ENCODE assay signal across 30 cellular contexts in genomic region chr9:92990461-92990860, GRCh38. TPM values are rescaled to one million over a fixed set of nuclear protein-coding genes. Genes with fewer than 3 reads are reported as not detected.
DNase-seq lines count a peak whose midpoint lies in the region; ATAC-seq, FAIRE-seq and TF ChIP-seq lines count a peak whose summit lies in the region.
"Had no signal": no experiment of that assay in that cellular context is flagged by ENCODE, and none has a peak within 500 bp of the region (broad histone marks: within the 10 kb centered on the region; RNA-seq: fewer than 3 reads in every experiment).

No MANE protein-coding gene starts in this region.

- H3K79me2 ChIP-seq in HepG2 (ENCODE audit: insufficient read depth, low read length) (no peaks in the 10 kb centered on the region), PC-9 (ENCODE audit: low read depth) (peaks cover 62% of the 10 kb centered on the region)

- ATAC-seq in HepG2 (no peak), right lobe of liver (no peak), HG03175 (IDR thresholded peaks at IDR 0.05; ENCODE audit: unreplicated experiment) (no peak), body of pancreas (no peak)
- ATAC-seq: heart left ventricle, left lobe of liver had no signal

- no peak for TF ChIP-seq POLR2A in HepG2 (IDR thresholded peaks at IDR 0.05; ENCODE audit: insufficient read depth in 1 of 2, low read depth in 2 of 2, low read length in 2 of 2)
- TF ChIP-seq POLR2A in right lobe of liver (IDR thresholded peaks at IDR 0.05), result no peak
- no peak for TF ChIP-seq POLR2A in body of pancreas (IDR thresholded peaks at IDR 0.05)

- in situ Hi-C loops in HepG2 (cut with HindIII; ENCODE audit: extremely low pct_ligation_motif_present, low pct_unique_long_range_greater_than_20kb), result no loop called here

- H3K9me2 ChIP-seq in PC-9 (ENCODE audit: insufficient read depth), result no peaks in the 10 kb centered on the region

- POLR2A ChIA-PET in HepG2 (lab: Yijun Ruan, JAX) (no interaction called here), PC-9 (lab: Charles Lee; ENCODE audit: unreplicated experiment) (interaction anchor here (0.6 kb wide), 1 partner anchor 17 kb away, joined by 4 read pairs; no protein-coding TSS in a partner anchor)

- CTCF ChIA-PET in HepG2 (lab: Yijun Ruan, JAX; ENCODE audit: low intra/inter-chr PET ratio, low total read pairs), result no interaction called here
- CTCF ChIA-PET in PC-9 (lab: Charles Lee), result interaction anchor here (2.1 kb wide), 1 partner anchor 13 kb away, joined by 12 read pairs; no protein-coding TSS in a partner anchor

- TF ChIP-seq CTCF in HepG2 (CRISPR knock-in tag; IDR thresholded peaks at IDR 0.05), result no peak
- TF ChIP-seq CTCF in right lobe of liver (IDR thresholded peaks at IDR 0.05), result no peak
- TF ChIP-seq CTCF in PC-9 (conservative IDR thresholded peaks at IDR 0.05), result no peak
- TF ChIP-seq CTCF in body of pancreas (IDR thresholded peaks at IDR 0.05), result no peak

- H3K27me3 ChIP-seq in HepG2 (ENCODE audit: control insufficient read depth in 1 of 2, insufficient read depth in 2 of 2, low read length in 2 of 2) (no peaks in the 10 kb centered on the region), right lobe of liver (no peaks in the 10 kb centered on the region), PC-9 (ENCODE audit: insufficient read depth, low read depth) (no peaks in the 10 kb centered on the region), iPS-18a (ENCODE audit: control insufficient read depth, insufficient read depth, low read length) (no peaks in the 10 kb centered on the region), body of pancreas (no peaks in the 10 kb centered on the region)
- H3K27me3 ChIP-seq: heart left ventricle, sigmoid colon, suprapubic skin, uterus had no signal

- H2AFZ ChIP-seq in HepG2 (ENCODE audit: low read length) (no peak overlapping the region), PC-9 (no peak overlapping the region)

- H3K9ac ChIP-seq in HepG2 (ENCODE audit: insufficient read depth, low read depth, low read length) (no peak overlapping the region), iPS-18a (ENCODE audit: low read length) (peak overlapping the region; percentile 11)

- FAIRE-seq in HepG2 (lab: Jason Lieb, UNC), result no peak

- H3F3A ChIP-seq in PC-9 (ENCODE audit: insufficient read depth, low read depth), result peaks cover 39% of the 10 kb centered on the region

- 93% methylated on average over 3 of the region's 3 CpGs for WGBS in HepG2 (ENCODE audit: low lambda C conversion rate)
- WGBS in right lobe of liver (ENCODE audit: insufficient coverage, low coverage, low lambda C conversion rate, missing lambda C conversion rate), result 80% methylated on average over 3 of the region's 3 CpGs
- WGBS in body of pancreas, 2 donors, result 80 to 85% methylated on average over 3 of the region's 3 CpGs

- BruUV-seq in HepG2 (replicated peaks; lab: Mats Ljungman, UMichigan) (no TSS peak), PC-9 (replicated peaks; lab: Mats Ljungman, UMichigan) (no TSS peak)

- TF ChIP-seq RAD21 in HepG2 (CRISPR knock-in tag; IDR thresholded peaks at IDR 0.05), result no peak

- no peak overlapping the region for H3K27ac ChIP-seq in HepG2 (ENCODE audit: extremely low read length, insufficient read depth, low read length)
- no peak overlapping the region for H3K27ac ChIP-seq in right lobe of liver
- H3K27ac ChIP-seq in PC-9, result peak overlapping the region; percentile 92
- peak overlapping the region; percentile 57 for H3K27ac ChIP-seq in iPS-18a (ENCODE audit: low read length)
- no peak overlapping the region for H3K27ac ChIP-seq in body of pancreas
- H3K27ac ChIP-seq: epithelial cell of prostate, heart left ventricle, sigmoid colon, suprapubic skin, uterus had no signal

- H4K20me1 ChIP-seq in HepG2 (ENCODE audit: insufficient read depth, low read length) (no peaks in the 10 kb centered on the region), PC-9 (ENCODE audit: insufficient read depth) (no peaks in the 10 kb centered on the region)

- H3K4me2 ChIP-seq in HepG2 (ENCODE audit: low read depth, low read length) (no peak overlapping the region), PC-9 (peak overlapping the region; percentile 65)

- peaks cover 28% of the 10 kb centered on the region for H3K4me1 ChIP-seq in HepG2 (ENCODE audit: insufficient read depth, low read length)
- H3K4me1 ChIP-seq in right lobe of liver, result no peaks in the 10 kb centered on the region
- H3K4me1 ChIP-seq in PC-9 (replicated peaks; ENCODE audit: insufficient read depth), result peaks cover 41% of the 10 kb centered on the region
- peaks cover 36% of the 10 kb centered on the region for H3K4me1 ChIP-seq in iPS-18a (ENCODE audit: control insufficient read depth, low read depth, low read length)
- H3K4me1 ChIP-seq in body of pancreas, result no peaks in the 10 kb centered on the region
- H3K4me1 ChIP-seq: sigmoid colon, uterus had no signal

- DNase-seq in HepG2 (ENCODE audit: low spot score) (no peak), right lobe of liver (no peak), PC-9 (no peak), body of pancreas (no peak), islet precursor cell (no peak), NCI-H345 treated with DMSO at 0.1 percent for 48 hours (lab: John Stamatoyannopoulos, UW; ENCODE audit: unreplicated experiment) (no peak)
- DNase-seq: activated CD4-positive, alpha-beta T cell treated with anti-CD3 and anti-CD28 coated beads for 1 hour; activated effector memory CD4-positive, alpha-beta T cell treated with anti-CD3 and anti-CD28 coated beads, Interleukin-2, amount 50 U/mL, for 16 hours; anterior cingulate cortex; DMS153; heart left ventricle; NCI-H1092; NCI-H2029; NCI-H226; NCI-H774; OCI-M1; posterior cingulate gyrus; Right ventricle myocardium superior; sigmoid colon; SW 1271; uterus had no signal

- intact Hi-C loops in HepG2 (cut with micrococcal nuclease; ENCODE audit: unreplicated experiment), result no loop called here
- intact Hi-C loops in right lobe of liver (cut with DNase I), result no loop called here
- intact Hi-C loops in PC-9 (cut with micrococcal nuclease; ENCODE audit: unreplicated experiment), result no loop called here
- intact Hi-C loops in body of pancreas (cut with DNase I), result no loop called here

- H3K4me3 ChIP-seq in HepG2 (replicated peaks in 1 of 3; ENCODE audit: insufficient read depth in 1 of 3, low read depth in 2 of 3, low read length in 3 of 3) (no peak overlapping the region), right lobe of liver (no peak overlapping the region), PC-9 (no peak overlapping the region), iPS-18a (ENCODE audit: low read length) (no peak overlapping the region), body of pancreas (no peak overlapping the region)
- H3K4me3 ChIP-seq: HAP-1, heart left ventricle, sigmoid colon, suprapubic skin, uterus had no signal

- TF ChIP-seq EP300 in HepG2 (IDR thresholded peaks at IDR 0.05; ENCODE audit: low read depth in 2 of 2, low read length in 2 of 2), result no peak
- TF ChIP-seq EP300 in HepG2 (CRISPR knock-in tag; IDR thresholded peaks at IDR 0.05; ENCODE audit: borderline replicate concordance), result no peak

- no peaks in the 10 kb centered on the region for H3K36me3 ChIP-seq in HepG2 (replicated peaks in 1 of 2; ENCODE audit: control insufficient read depth in 1 of 2, insufficient read depth in 2 of 2, low read length in 2 of 2)
- H3K36me3 ChIP-seq in right lobe of liver, result no peaks in the 10 kb centered on the region
- H3K36me3 ChIP-seq in PC-9 (ENCODE audit: low read depth), result peaks cover 26% of the 10 kb centered on the region
- H3K36me3 ChIP-seq in iPS-18a (ENCODE audit: control insufficient read depth, low read depth, low read length), result no peaks in the 10 kb centered on the region
- no peaks in the 10 kb centered on the region for H3K36me3 ChIP-seq in body of pancreas (replicated peaks in 1 of 2; ENCODE audit: insufficient read depth in 1 of 2, low read depth in 2 of 2)
- H3K36me3 ChIP-seq: HAP-1, heart left ventricle, sigmoid colon, suprapubic skin, uterus had no signal

- H3K9me3 ChIP-seq in HepG2 (ENCODE audit: low read length) (peaks cover 9% of the 10 kb centered on the region; the same call in 1 of the 2 replicates), right lobe of liver (no peaks in the 10 kb centered on the region), PC-9 (ENCODE audit: insufficient read depth, low read depth) (peaks cover 10% of the 10 kb centered on the region; the same call in 1 of the 2 replicates), iPS-18a (ENCODE audit: control insufficient read depth, low read depth, low read length) (peaks cover 12% of the 10 kb centered on the region), body of pancreas (no peaks in the 10 kb centered on the region)
- H3K9me3 ChIP-seq: sigmoid colon, suprapubic skin, uterus had no signal

TF ChIP-seq in HepG2, 621 proteins besides CTCF, POLR2A, EP300 and RAD21:
- TF ChIP-seq ZFP37 (CRISPR knock-in tag; IDR thresholded peaks at IDR 0.05; ENCODE audit: borderline replicate concordance), result no peak
- peak; percentile 69 to 89 for TF ChIP-seq MAFK (conservative IDR thresholded peaks at IDR 0.05 in 1 of 2, IDR thresholded peaks at IDR 0.05 in 1 of 2; ENCODE audit: low read length in 2 of 2)
- TF ChIP-seq HOXA3 (CRISPR knock-in tag; IDR thresholded peaks at IDR 0.05), result no peak
- peak; percentile 82 for TF ChIP-seq MAFF (IDR thresholded peaks at IDR 0.05; ENCODE audit: low read depth, low read length)
TF ChIP-seq in HepG2: peak in this region for 2.

RNA-seq across cellular contexts. Expression of gene FGD3, which starts 43.1 kb away (rescaled TPM):
- total RNA-seq in HepG2 (2016; rRNA removed; fragmentation: Illumina TruSeq; extraction: Trizol), result 0.84 and 1.1 TPM in 2 replicates
- 0.40 and 0.53 TPM in 2 replicates for total RNA-seq in HepG2 (2016; cell fraction: cytosol; rRNA removed; fragmentation: Illumina TruSeq; extraction: Trizol; ENCODE audit: low read depth)
- total RNA-seq in HepG2 (2016; cell fraction: insoluble cytoplasmic fraction; rRNA removed; fragmentation: Illumina TruSeq; extraction: Trizol), result 0.73 and 1.0 TPM in 2 replicates
- total RNA-seq in HepG2 (2016; cell fraction: membrane; rRNA removed; fragmentation: Illumina TruSeq; extraction: Trizol), result 0.34 and 0.77 TPM in 2 replicates
- total RNA-seq in HepG2 (2016; cell fraction: nucleus; rRNA removed; fragmentation: Illumina TruSeq; extraction: Trizol), result 1.0 and 1.4 TPM in 2 replicates
- 0.53 and 0.60 TPM in 2 replicates for polyA plus RNA-seq in HepG2 (2011; rRNA removed)
- polyA plus RNA-seq in HepG2 (2011; cell fraction: cytosol; rRNA removed), result 0.29 and 0.70 TPM in 2 replicates
- polyA plus RNA-seq in HepG2 (2011; cell fraction: nucleus; rRNA removed), result 1.7 and 2.3 TPM in 2 replicates
- polyA plus RNA-seq in HepG2 (2012), result 0.68 and 1.4 TPM in 2 replicates
- polyA plus RNA-seq in HepG2 (2016; cell fraction: cytosol; fragmentation: Illumina TruSeq; extraction: Trizol; ENCODE audit: low read depth), result 0.17 and 0.27 TPM in 2 replicates
- polyA plus RNA-seq in HepG2 (2016; cell fraction: insoluble cytoplasmic fraction; fragmentation: Illumina TruSeq; extraction: Trizol; ENCODE audit: low read depth), result 0.63 and 0.74 TPM in 2 replicates
- polyA plus RNA-seq in HepG2 (2016; cell fraction: membrane; fragmentation: Illumina TruSeq; extraction: Trizol; ENCODE audit: low read depth), result 0.15 and 0.21 TPM in 2 replicates
- 1.4 and 2.1 TPM in 2 replicates for polyA plus RNA-seq in HepG2 (2016; cell fraction: nucleus; fragmentation: Illumina TruSeq; extraction: Trizol; ENCODE audit: insufficient read depth, low read depth)
- 1.2 and 1.3 TPM in 2 replicates for polyA minus RNA-seq in HepG2 (2011; rRNA and poly(A)+ RNA removed; ENCODE audit: low replicate concordance)
- polyA minus RNA-seq in HepG2 (2011; cell fraction: cytosol; rRNA and poly(A)+ RNA removed), result 0.49 and 0.79 TPM in 2 replicates
- 0.75 and 0.77 TPM in 2 replicates for polyA minus RNA-seq in HepG2 (2011; cell fraction: nucleus; rRNA and poly(A)+ RNA removed)
- total RNA-seq in right lobe of liver, result 1 to 10 TPM; 1.7 to 3.1 (median 2.4) TPM
- 84.9 and 89.0 TPM in 2 replicates for total RNA-seq in PC-9 (2021)
- total RNA-seq in body of pancreas, result 10 to 100 TPM; 12.2 to 13.2 TPM
- total RNA-seq: dermis microvascular lymphatic vessel endothelial cell, G401, LHCN-M2 had no signal

Comparison
In these comparisons a context has a peak if more than half of its experiments do, and no peak if none do; other contexts are left out.
1. H3K27ac ChIP-seq: peak in PC-9 (single experiment) and iPS-18a (single experiment); none in HepG2 (single experiment), right lobe of liver (0 of 3) and body of pancreas (0 of 4).